Comparison of ENCODE assay signal across 1 cellular context in the genomic region with DNA sequence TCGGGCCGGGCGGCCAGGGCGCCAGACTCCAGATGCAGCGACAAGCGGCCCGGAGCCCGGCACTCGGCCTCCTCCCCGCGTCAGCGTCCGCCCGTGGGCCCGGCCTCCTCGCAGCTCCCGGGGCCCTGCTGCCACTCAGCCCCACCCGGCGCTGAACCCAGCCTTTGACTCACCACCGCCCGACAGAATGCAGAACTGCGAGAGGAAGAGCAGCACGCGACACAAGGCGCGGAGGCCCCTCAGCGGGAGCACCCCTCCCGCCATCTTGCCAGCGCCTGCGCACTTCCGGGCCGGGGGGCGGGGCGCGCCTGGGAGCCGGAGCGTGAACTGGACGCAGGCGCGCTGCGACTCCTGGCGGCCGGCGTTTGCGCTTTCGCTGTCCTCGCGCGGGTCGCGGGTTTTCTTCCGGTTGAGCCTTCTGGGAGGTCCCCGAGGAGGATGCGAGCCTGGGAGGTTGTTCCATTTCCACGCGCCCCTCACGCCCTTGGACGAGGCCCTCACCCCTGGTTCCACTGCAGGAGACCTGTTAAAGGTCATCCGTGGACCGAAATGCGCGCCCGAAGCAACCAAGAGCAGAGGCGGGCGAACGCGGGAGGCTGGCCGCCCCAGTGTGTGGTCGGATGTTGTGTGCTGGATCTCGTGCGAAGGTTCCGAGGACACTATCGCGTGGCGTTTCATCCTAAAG.
TF ChIP-seq lines count a peak whose summit lies in the region.

A gene with protein sequence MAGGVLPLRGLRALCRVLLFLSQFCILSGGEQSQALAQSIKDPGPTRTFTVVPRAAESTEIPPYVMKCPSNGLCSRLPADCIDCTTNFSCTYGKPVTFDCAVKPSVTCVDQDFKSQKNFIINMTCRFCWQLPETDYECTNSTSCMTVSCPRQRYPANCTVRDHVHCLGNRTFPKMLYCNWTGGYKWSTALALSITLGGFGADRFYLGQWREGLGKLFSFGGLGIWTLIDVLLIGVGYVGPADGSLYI (minus strand): TSS at position 284 of the 685 bp plus-strand sequence. CDS start 20 bp downstream, at position 264.

TF ChIP-seq in HEK293, 187 proteins besides CTCF, POLR2A, EP300 and RAD21 (continued from another document):
- TF ChIP-seq ZNF223 (tag by site-specific recombination; IDR thresholded peaks at IDR 0.05) (no peak), ZXDB (tag by site-specific recombination; IDR thresholded peaks at IDR 0.05) (peak; percentile 87), ZNF501 (tag by site-specific recombination; IDR thresholded peaks at IDR 0.05) (peak; percentile 88; the same call in 1 of the 2 replicates), KLF9 (tag by site-specific recombination; IDR thresholded peaks at IDR 0.05; ENCODE audit: low read depth) (peak; percentile 88), ZNF426 (tag by site-specific recombination; IDR thresholded peaks at IDR 0.05) (no peak)
- TF ChIP-seq, protein P1, sequence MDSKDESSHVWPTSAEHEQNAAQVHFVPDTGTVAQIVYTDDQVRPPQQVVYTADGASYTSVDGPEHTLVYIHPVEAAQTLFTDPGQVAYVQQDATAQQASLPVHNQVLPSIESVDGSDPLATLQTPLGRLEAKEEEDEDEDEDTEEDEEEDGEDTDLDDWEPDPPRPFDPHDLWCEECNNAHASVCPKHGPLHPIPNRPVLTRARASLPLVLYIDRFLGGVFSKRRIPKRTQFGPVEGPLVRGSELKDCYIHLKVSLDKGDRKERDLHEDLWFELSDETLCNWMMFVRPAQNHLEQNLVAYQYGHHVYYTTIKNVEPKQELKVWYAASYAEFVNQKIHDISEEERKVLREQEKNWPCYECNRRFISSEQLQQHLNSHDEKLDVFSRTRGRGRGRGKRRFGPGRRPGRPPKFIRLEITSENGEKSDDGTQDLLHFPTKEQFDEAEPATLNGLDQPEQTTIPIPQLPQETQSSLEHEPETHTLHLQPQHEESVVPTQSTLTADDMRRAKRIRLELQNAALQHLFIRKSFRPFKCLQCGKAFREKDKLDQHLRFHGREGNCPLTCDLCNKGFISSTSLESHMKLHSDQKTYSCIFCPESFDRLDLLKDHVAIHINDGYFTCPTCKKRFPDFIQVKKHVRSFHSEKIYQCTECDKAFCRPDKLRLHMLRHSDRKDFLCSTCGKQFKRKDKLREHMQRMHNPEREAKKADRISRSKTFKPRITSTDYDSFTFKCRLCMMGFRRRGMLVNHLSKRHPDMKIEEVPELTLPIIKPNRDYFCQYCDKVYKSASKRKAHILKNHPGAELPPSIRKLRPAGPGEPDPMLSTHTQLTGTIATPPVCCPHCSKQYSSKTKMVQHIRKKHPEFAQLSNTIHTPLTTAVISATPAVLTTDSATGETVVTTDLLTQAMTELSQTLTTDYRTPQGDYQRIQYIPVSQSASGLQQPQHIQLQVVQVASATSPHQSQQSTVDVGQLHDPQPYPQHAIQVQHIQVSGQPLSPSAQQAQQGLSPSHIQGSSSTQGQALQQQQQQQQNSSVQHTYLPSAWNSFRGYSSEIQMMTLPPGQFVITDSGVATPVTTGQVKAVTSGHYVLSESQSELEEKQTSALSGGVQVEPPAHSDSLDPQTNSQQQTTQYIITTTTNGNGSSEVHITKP (tag by site-specific recombination; IDR thresholded peaks at IDR 0.05) = peak; percentile 75
- TF ChIP-seq, protein P2, sequence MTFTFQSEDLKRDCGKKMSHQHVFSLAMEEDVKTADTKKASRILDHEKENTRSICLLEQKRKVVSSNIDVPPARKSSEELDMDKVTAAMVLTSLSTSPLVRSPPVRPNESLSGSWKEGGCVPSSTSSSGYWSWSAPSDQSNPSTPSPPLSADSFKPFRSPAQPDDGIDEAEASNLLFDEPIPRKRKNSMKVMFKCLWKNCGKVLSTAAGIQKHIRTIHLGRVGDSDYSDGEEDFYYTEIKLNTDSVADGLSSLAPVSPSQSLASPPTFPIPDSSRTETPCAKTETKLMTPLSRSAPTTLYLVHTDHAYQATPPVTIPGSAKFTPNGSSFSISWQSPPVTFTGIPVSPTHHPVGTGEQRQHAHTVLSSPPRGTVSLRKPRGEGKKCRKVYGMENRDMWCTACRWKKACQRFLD (tag by site-specific recombination; IDR thresholded peaks at IDR 0.05) = no peak
